28 cellular contexts compared by ENCODE assay signal in the genomic region with DNA sequence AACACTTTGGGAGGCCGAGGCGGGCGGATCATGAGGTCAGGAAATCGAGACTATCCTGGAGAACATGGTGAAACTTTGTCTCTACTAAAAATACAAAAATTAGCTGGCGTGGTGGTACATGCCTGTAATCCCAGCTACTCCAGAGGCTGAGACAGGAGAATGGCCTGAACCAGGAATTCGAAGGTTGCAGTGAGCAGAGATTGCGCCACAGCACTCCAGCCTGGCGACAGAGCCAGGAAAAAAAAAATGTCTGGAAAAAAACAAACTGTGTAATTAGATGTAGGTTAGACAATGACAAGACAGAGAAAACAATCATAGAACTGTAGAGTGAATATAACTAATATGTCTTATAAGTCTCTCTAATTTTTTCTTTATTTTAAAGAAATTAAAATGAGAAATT.
DNase-seq lines count a peak whose midpoint lies in the region; ATAC-seq, FAIRE-seq and TF ChIP-seq lines count a peak whose summit lies in the region.
"Had no signal": no experiment of that assay in that cellular context is flagged by ENCODE, and none has a peak within 500 bp of the region (broad histone marks: within the 10 kb centered on the region; RNA-seq: fewer than 3 reads in every experiment).

No MANE protein-coding gene starts in this region.

- DNase-seq in frontal cortex (ENCODE audit: low spot score in 2 of 2): no peak
- DNase-seq in nephron progenitor cell: no peak
- DNase-seq in midbrain (lab: John Stamatoyannopoulos, UW): no peak
- no peak for DNase-seq in upper lobe of left lung
- DNase-seq: 8988T; ACHN; BE2C; C1 segment of cervical spinal cord; CD4-positive, alpha-beta memory T cell; CD4-positive, CD25-positive, alpha-beta regulatory T cell; CD8-positive, alpha-beta memory T cell; COR-L47; DMS 273 treated with DMSO at 0.1 percent for 48 hours; DMS153; DMS53; DMS79; DND-41; EL; GDM1 had no signal

- ATAC-seq in upper lobe of left lung (ENCODE audit: low FRiP score in 2 of 2) (no peak), HG03520 (IDR thresholded peaks at IDR 0.05; ENCODE audit: unreplicated experiment) (no peak), HG03378 (IDR thresholded peaks at IDR 0.05; ENCODE audit: unreplicated experiment) (no peak)
- ATAC-seq: GM12878 had no signal

- H3K4me1 Mint-ChIP-seq in nephron progenitor cell: peaks cover 13% of the 10 kb centered on the region
- H3K4me1 Mint-ChIP-seq: CD14-positive monocyte; CD4-positive, alpha-beta memory T cell; CD4-positive, CD25-positive, alpha-beta regulatory T cell; CD8-positive, alpha-beta memory T cell had no signal

- no peak for TF ChIP-seq RAD21 in Ishikawa (IDR thresholded peaks at IDR 0.05; ENCODE audit: low read depth)

- no peak overlapping the region for H3K4me3 Mint-ChIP-seq in nephron progenitor cell
- H3K4me3 Mint-ChIP-seq: CD14-positive monocyte; CD4-positive, alpha-beta memory T cell; CD4-positive, CD25-positive, alpha-beta regulatory T cell; CD8-positive, alpha-beta memory T cell had no signal

- H3K36me3 Mint-ChIP-seq in nephron progenitor cell (ENCODE audit: low read depth): no peaks in the 10 kb centered on the region
- H3K36me3 Mint-ChIP-seq: CD14-positive monocyte; CD4-positive, alpha-beta memory T cell; CD4-positive, CD25-positive, alpha-beta regulatory T cell; CD8-positive, alpha-beta memory T cell had no signal

- WGBS in upper lobe of left lung, 2 donors: 78 to 84% methylated on average over 8 of the region's 8 CpGs

- H3K9me3 Mint-ChIP-seq in nephron progenitor cell: no peaks in the 10 kb centered on the region

- H3K36me3 ChIP-seq in upper lobe of left lung: no peaks in the 10 kb centered on the region
- H3K36me3 ChIP-seq: BE2C, BLaER1 had no signal

- TF ChIP-seq CTCF in nephron progenitor cell (IDR thresholded peaks at IDR 0.05) (no peak), upper lobe of left lung (IDR thresholded peaks at IDR 0.05) (no peak)

- no peaks in the 10 kb centered on the region for H3K27me3 Mint-ChIP-seq in nephron progenitor cell (ENCODE audit: low read depth, poor library complexity)
- H3K27me3 Mint-ChIP-seq: CD4-positive, alpha-beta memory T cell; CD4-positive, CD25-positive, alpha-beta regulatory T cell; CD8-positive, alpha-beta memory T cell had no signal

- no peak overlapping the region for H3K4me3 ChIP-seq in upper lobe of left lung
- H3K4me3 ChIP-seq: BLaER1, GM12878 had no signal

- peak; percentile 10 for FAIRE-seq in frontal cortex (lab: Jason Lieb, UNC)
- FAIRE-seq: A204.1, GM12878, GM12892, GM18507 had no signal

- H3K27ac Mint-ChIP-seq in nephron progenitor cell: peak overlapping the region; percentile 78
- H3K27ac Mint-ChIP-seq: CD14-positive monocyte; CD4-positive, alpha-beta memory T cell; CD8-positive, alpha-beta memory T cell had no signal

- peaks cover 0 to 6% (median 0%) of the 10 kb centered on the region in 4 donors for H3K4me1 ChIP-seq in upper lobe of left lung
- H3K4me1 ChIP-seq: BE2C had no signal

- H3K27me3 ChIP-seq in upper lobe of left lung: no peaks in the 10 kb centered on the region
- H3K27me3 ChIP-seq: BLaER1 had no signal

- no peak for TF ChIP-seq POLR2A in upper lobe of left lung (IDR thresholded peaks at IDR 0.05)

- no peaks in the 10 kb centered on the region for H3K9me3 ChIP-seq in upper lobe of left lung
- H3K9me3 ChIP-seq: BE2C had no signal

- TF ChIP-seq EP300 in Ishikawa (IDR thresholded peaks at IDR 0.05; ENCODE audit: borderline replicate concordance) (no peak), upper lobe of left lung (IDR thresholded peaks at IDR 0.05) (no peak)

- H3K27ac ChIP-seq in upper lobe of left lung: no peak overlapping the region
- H3K27ac ChIP-seq: BLaER1 had no signal

TF ChIP-seq in Ishikawa, 13 proteins besides CTCF, POLR2A, EP300 and RAD21:
- TF ChIP-seq YY1 (IDR thresholded peaks at IDR 0.05; ENCODE audit: low read depth) (no peak), CEBPB (IDR thresholded peaks at IDR 0.05) (peak; percentile 77), TEAD4 (IDR thresholded peaks at IDR 0.05) (no peak), TAF1 (IDR thresholded peaks at IDR 0.05; ENCODE audit: low read depth) (no peak), EGR1 (IDR thresholded peaks at IDR 0.05) (no peak), MAX (IDR thresholded peaks at IDR 0.05) (no peak)
- TF ChIP-seq, protein P1, sequence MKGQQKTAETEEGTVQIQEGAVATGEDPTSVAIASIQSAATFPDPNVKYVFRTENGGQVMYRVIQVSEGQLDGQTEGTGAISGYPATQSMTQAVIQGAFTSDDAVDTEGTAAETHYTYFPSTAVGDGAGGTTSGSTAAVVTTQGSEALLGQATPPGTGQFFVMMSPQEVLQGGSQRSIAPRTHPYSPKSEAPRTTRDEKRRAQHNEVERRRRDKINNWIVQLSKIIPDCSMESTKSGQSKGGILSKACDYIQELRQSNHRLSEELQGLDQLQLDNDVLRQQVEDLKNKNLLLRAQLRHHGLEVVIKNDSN (IDR thresholded peaks at IDR 0.05): no peak
